In genomic region chr3:49804141-49805041, GRCh38 we compare ENCODE assay signal across 6 cellular contexts. TPM values are rescaled to one million over a fixed set of nuclear protein-coding genes. Genes with fewer than 3 reads are reported as not detected.
DNase-seq lines count a peak whose midpoint lies in the region; ATAC-seq and TF ChIP-seq lines count a peak whose summit lies in the region.

No MANE protein-coding gene starts in this region.

- DNase-seq in AG04450 (ENCODE audit: low read depth, low spot score) (no peak), SJSA1 (ENCODE audit: low read depth in 1 of 2, low spot score in 2 of 2) (no peak), hepatic stellate cell (ENCODE audit: low spot score) (no peak), NCI-H1417 (lab: John Stamatoyannopoulos, UW) (no peak)

- POLR2A ChIA-PET in AG04450 (lab: Yijun Ruan, JAX), result interaction anchor here (0.6 to 2.4 kb wide), 3 partner anchors 9 to 285 kb away, joined by 5 to 16 read pairs (median 6); partner anchors contain the start of genes RBM5 and UBA7

- H3K27ac ChIP-seq in AG04450 (ENCODE audit: low read depth, low read length), result no peak overlapping the region
- H3K27ac ChIP-seq in SJSA1, result no peak overlapping the region

- H3K4me1 ChIP-seq in SJSA1 (replicated peaks) (peaks cover 20% of the 10 kb centered on the region), iPS-15b (ENCODE audit: control insufficient read depth, insufficient read depth, low read length) (peaks cover 5% of the 10 kb centered on the region)

- H3K9me3 ChIP-seq in AG04450 (ENCODE audit: control insufficient read depth, insufficient read depth, low read length) (no peaks in the 10 kb centered on the region; the same call in 1 of the 2 replicates), SJSA1 (replicated peaks) (no peaks in the 10 kb centered on the region), iPS-15b (ENCODE audit: control insufficient read depth, insufficient read depth, low read length) (no peaks in the 10 kb centered on the region)

- H3K36me3 ChIP-seq in SJSA1 (peaks cover 3% of the 10 kb centered on the region; the same call in 1 of the 2 replicates), iPS-15b (ENCODE audit: control insufficient read depth, insufficient read depth, low read length) (no peaks in the 10 kb centered on the region)

- no peak for TF ChIP-seq CTCF in AG04450 (IDR thresholded peaks at IDR 0.05; ENCODE audit: low read depth, low read length)

- no peak overlapping the region for H3K9ac ChIP-seq in iPS-15b (ENCODE audit: low read depth, low read length)

- CTCF ChIA-PET in AG04450 (lab: Charles Lee), result interaction anchor here (0.6 to 10.5 kb wide), 3 partner anchors 34 to 355 kb away, joined by 3 to 182 read pairs (median 4); no protein-coding TSS in a partner anchor

- H3K27me3 ChIP-seq in AG04450 (ENCODE audit: control insufficient read depth, insufficient read depth, low read length) (no peaks in the 10 kb centered on the region), SJSA1 (replicated peaks) (no peaks in the 10 kb centered on the region), iPS-15b (ENCODE audit: control insufficient read depth, insufficient read depth, low read length) (peaks cover 22% of the 10 kb centered on the region)

- no peak for ATAC-seq in GM18873 (IDR thresholded peaks at IDR 0.05; ENCODE audit: low FRiP score, unreplicated experiment)

- H3K4me3 ChIP-seq in AG04450 (ENCODE audit: low read depth, low read length) (peak overlapping the region; percentile 90), SJSA1 (peak overlapping the region; percentile 80; the same call in 1 of the 2 replicates), iPS-15b (ENCODE audit: low read depth, low read length) (peak overlapping the region; percentile 22)

RNA-seq across cellular contexts. Expression of gene INKA1, which starts 1.3 kb away (rescaled TPM):
- 1.9 and 2.8 TPM in 2 replicates for polyA plus RNA-seq in AG04450 (2011; rRNA removed)
- 2.0 and 2.2 TPM in 2 replicates for polyA minus RNA-seq in AG04450 (2011; rRNA and poly(A)+ RNA removed)
- total RNA-seq in SJSA1 (2014; rRNA removed; shearing (Covaris generic)), result 0.56 and 1.3 TPM in 2 replicates

RNA-seq across cellular contexts. Expression of gene CDHR4, which starts 4.7 kb away (rescaled TPM):
- 0.09 TPM in 1 of 2 replicates, not detected in the other for polyA plus RNA-seq in AG04450 (2011; rRNA removed)
- not detected in 2 replicates for polyA minus RNA-seq in AG04450 (2011; rRNA and poly(A)+ RNA removed)
- total RNA-seq in SJSA1 (2014; rRNA removed; shearing (Covaris generic)), result not detected in 2 replicates

RNA-seq across cellular contexts. Expression of gene UBA7, which starts 9.4 kb away (rescaled TPM):
- 34.0 and 43.6 TPM in 2 replicates for polyA plus RNA-seq in AG04450 (2011; rRNA removed)
- 68.2 and 85.5 TPM in 2 replicates for polyA minus RNA-seq in AG04450 (2011; rRNA and poly(A)+ RNA removed)
- 11.7 and 24.8 TPM in 2 replicates for total RNA-seq in SJSA1 (2014; rRNA removed; shearing (Covaris generic))

RNA-seq across cellular contexts. Expression of gene IP6K1, which starts 18.0 kb away (rescaled TPM):
- polyA plus RNA-seq in AG04450 (2011; rRNA removed), result 40.4 and 53.5 TPM in 2 replicates
- 104 and 146 TPM in 2 replicates for polyA minus RNA-seq in AG04450 (2011; rRNA and poly(A)+ RNA removed)
- 17.5 and 22.5 TPM in 2 replicates for total RNA-seq in SJSA1 (2014; rRNA removed; shearing (Covaris generic))

RNA-seq across cellular contexts. Expression of gene TRAIP, which starts 52.0 kb away (rescaled TPM):
- polyA plus RNA-seq in AG04450 (2011; rRNA removed), result 1.7 and 2.3 TPM in 2 replicates
- 2.1 and 3.2 TPM in 2 replicates for polyA minus RNA-seq in AG04450 (2011; rRNA and poly(A)+ RNA removed)
- 3.0 and 9.3 TPM in 2 replicates for total RNA-seq in SJSA1 (2014; rRNA removed; shearing (Covaris generic))

Comparison
In these comparisons a context has a peak if more than half of its experiments do, and no peak if none do; other contexts are left out.
1. H3K4me3 ChIP-seq: peak in every context shown above with its lines; median percentile 90 in AG04450; 80 in SJSA1; 22 in iPS-15b.